Comparison of ENCODE assay signal across 9 cellular contexts in genomic region chr9:110142868-110143866, GRCh38.
DNase-seq lines count a peak whose midpoint lies in the region; ATAC-seq, FAIRE-seq and TF ChIP-seq lines count a peak whose summit lies in the region.
"Had no signal": no experiment of that assay in that cellular context is flagged by ENCODE, and none has a peak within 500 bp of the region (broad histone marks: within the 10 kb centered on the region; RNA-seq: fewer than 3 reads in every experiment).

No MANE protein-coding gene starts in this region.

- H2BK15ac ChIP-seq in H1 (ENCODE audit: low read length), result no peak overlapping the region

- no peak overlapping the region for H3K18ac ChIP-seq in H1 (ENCODE audit: extremely low read depth, low read length)

- H3K9ac ChIP-seq in H1 (replicated peaks in 1 of 4; ENCODE audit: extremely low read depth in 1 of 4, low read depth in 3 of 4, low read length in 3 of 4), result no peak overlapping the region

- H4K5ac ChIP-seq in H1 (ENCODE audit: insufficient read length, low read depth, low read length), result no peak overlapping the region

- peaks cover 82% of the 10 kb centered on the region for H3K36me3 Mint-ChIP-seq in stimulated activated memory B cell treated with anti-CD40 and anti-IgM and Interleukin-4, amounts not matched to agents 10 μg/mL and 1 μg/mL and 100 μg/mL, for 72 hours

- H3K14ac ChIP-seq in H1 (ENCODE audit: insufficient read length), result no peak overlapping the region

- peak; percentile 38 to 51; a peak in 3 of 4 replicates for TF ChIP-seq RAD21 in H1 (IDR thresholded peaks at IDR 0.05 in 1 of 2, conservative IDR thresholded peaks at IDR 0.05 in 1 of 2; ENCODE audit: low read depth in 2 of 2, low read length in 2 of 2)

- H3K27ac Mint-ChIP-seq in stimulated activated memory B cell treated with anti-CD40 and anti-IgM and Interleukin-4, amounts not matched to agents 10 μg/mL and 1 μg/mL and 100 μg/mL, for 72 hours, result peak overlapping the region; percentile 90

- CTCF ChIA-PET in H1 (lab: Charles Lee; ENCODE audit: partially characterized antibody), result interaction anchor here (0.6 to 2.0 kb wide), 18 partner anchors 8 to 742 kb away, joined by 3 to 9 read pairs (median 4); no protein-coding TSS in a partner anchor

- ATAC-seq in GM18858 (IDR thresholded peaks at IDR 0.05; ENCODE audit: unreplicated experiment), result peak; percentile 48
- ATAC-seq in HG02973 (IDR thresholded peaks at IDR 0.05; ENCODE audit: unreplicated experiment), result peak; percentile 38
- ATAC-seq in stimulated activated memory B cell treated with anti-CD40 and anti-IgM and Interleukin-4, amounts not matched to agents 10 μg/mL and 1 μg/mL and 100 μg/mL, for 72 hours, result peak; percentile 76

- no peak for FAIRE-seq in H1 (lab: Jason Lieb, UNC)

- H3K23ac ChIP-seq in H1 (ENCODE audit: insufficient read length), result no peak overlapping the region

- H3K9me3 Mint-ChIP-seq in stimulated activated memory B cell treated with anti-CD40 and anti-IgM and Interleukin-4, amounts not matched to agents 10 μg/mL and 1 μg/mL and 100 μg/mL, for 72 hours, result no peaks in the 10 kb centered on the region

- no peak for TF ChIP-seq POLR2A in H1 (IDR thresholded peaks at IDR 0.05; ENCODE audit: control extremely low read depth in 1 of 2, low read depth in 2 of 2, low read length in 2 of 2)

- H3K27me3 ChIP-seq in H1 (replicated peaks in 1 of 4; ENCODE audit: control insufficient read depth in 3 of 4, extremely low read depth in 1 of 4, insufficient read depth in 3 of 4, low read length in 3 of 4), result no peaks in the 10 kb centered on the region

- no peak overlapping the region for H2BK20ac ChIP-seq in H1 (ENCODE audit: low read length)

- no peaks in the 10 kb centered on the region for H3K9me3 ChIP-seq in H1 (ENCODE audit: insufficient read depth in 2 of 2, low read depth in 1 of 2, low read length in 1 of 2)

- peaks cover 0 to 75% of the 10 kb centered on the region in 2 experiments; a peak in 2 of 4 replicates for H3K79me2 ChIP-seq in H1 (ENCODE audit: control insufficient read depth in 1 of 2, insufficient read depth in 2 of 2, low read length in 2 of 2)

- TF ChIP-seq CTCF in H1 (IDR thresholded peaks at IDR 0.05; ENCODE audit: control extremely low read depth in 1 of 3, insufficient read depth in 1 of 3, low read depth in 1 of 3, low read length in 3 of 3), result peak in 1 of 3 experiments; percentile 6; a peak in 1 of 4 replicates

- no peak overlapping the region for H3K27ac ChIP-seq in H1 (ENCODE audit: low read depth, low read length)
- H3K27ac ChIP-seq: SK-N-MC had no signal

- WGBS in H1 (ENCODE audit: extremely low coverage in 1 of 2, insufficient coverage in 1 of 2, insufficient read length in 1 of 2, insufficient replicate concordance in 2 of 2, low coverage in 1 of 2, low lambda C conversion rate in 2 of 2, missing lambda C conversion rate in 1 of 2), 2 experiments, result 96% methylated on average over 4 of the region's 4 CpGs; no CpG with 5 or more reads in 1 of the 2 experiments

- no peaks in the 10 kb centered on the region for H3K4me1 ChIP-seq in H1 (replicated peaks in 1 of 4; ENCODE audit: control insufficient read depth in 3 of 4, insufficient read depth in 4 of 4, low read length in 3 of 4)

- peaks cover 91% of the 10 kb centered on the region for H3K4me1 Mint-ChIP-seq in stimulated activated memory B cell treated with anti-CD40 and anti-IgM and Interleukin-4, amounts not matched to agents 10 μg/mL and 1 μg/mL and 100 μg/mL, for 72 hours

- H4K91ac ChIP-seq in H1 (replicated peaks; ENCODE audit: insufficient read length, low read length), result no peak overlapping the region

- peaks cover 0 to 4% of the 10 kb centered on the region in 2 experiments for H4K20me1 ChIP-seq in H1 (replicated peaks in 1 of 2; ENCODE audit: control insufficient read depth in 1 of 2, insufficient read depth in 2 of 2, low read length in 2 of 2)

- DNase-seq in COLO668 (lab: John Stamatoyannopoulos, UW; ENCODE audit: unreplicated experiment) (peak; percentile 9), NCI-H69 (lab: John Stamatoyannopoulos, UW) (peak; percentile 82), H1 (ENCODE audit: low read depth in 1 of 2, low spot score in 2 of 2) (no peak), medulla oblongata (ENCODE audit: extremely low spot score) (no peak)
- DNase-seq in stimulated activated CD4-positive, alpha-beta T cell treated with anti-CD3 and anti-CD28 coated beads, Interleukin-1b, Interleukin-23, amount 100 ng/mL, for 48 hours, result no peak

- H2AFZ ChIP-seq in H1 (ENCODE audit: low read length), result no peak overlapping the region

- peaks cover 0 to 7% (median 1%) of the 10 kb centered on the region in 4 experiments; a peak in 3 of 8 replicates for H3K36me3 ChIP-seq in H1 (ENCODE audit: control insufficient read depth in 2 of 4, insufficient read depth in 4 of 4, low read length in 3 of 4)

- POLR2A ChIA-PET in H1 (lab: Charles Lee; ENCODE audit: partially characterized antibody), result no interaction called here

- no peak overlapping the region for H2BK12ac ChIP-seq in H1 (ENCODE audit: low read depth, low read length)

- H3K27me3 Mint-ChIP-seq in stimulated activated memory B cell treated with anti-CD40 and anti-IgM and Interleukin-4, amounts not matched to agents 10 μg/mL and 1 μg/mL and 100 μg/mL, for 72 hours, result no peaks in the 10 kb centered on the region

- H4K8ac ChIP-seq in H1 (ENCODE audit: extremely low read depth, insufficient read depth, low read length), result no peak overlapping the region; the same call in 1 of the 2 replicates

- no peaks in the 10 kb centered on the region for H3K23me2 ChIP-seq in H1 (ENCODE audit: low read depth, low read length)

- H3K4me2 ChIP-seq in H1 (ENCODE audit: insufficient read depth in 1 of 2, low read depth in 2 of 2, low read length in 2 of 2), result no peak overlapping the region

- H2BK120ac ChIP-seq in H1 (replicated peaks; ENCODE audit: low read depth, low read length), result no peak overlapping the region

- TF ChIP-seq EP300 in H1 (IDR thresholded peaks at IDR 0.05; ENCODE audit: borderline replicate concordance in 1 of 2, low read depth in 2 of 2, low read length in 2 of 2), result no peak

- no peak overlapping the region for H2AK5ac ChIP-seq in H1 (ENCODE audit: low read depth, low read length)

- no peak overlapping the region for H2BK5ac ChIP-seq in H1 (ENCODE audit: low read depth, low read length)

- no peak overlapping the region for H3K56ac ChIP-seq in H1 (replicated peaks; ENCODE audit: insufficient read length, low read depth, low read length)

- peak overlapping the region; percentile 72 for H3K4me3 Mint-ChIP-seq in stimulated activated memory B cell treated with anti-CD40 and anti-IgM and Interleukin-4, amounts not matched to agents 10 μg/mL and 1 μg/mL and 100 μg/mL, for 72 hours

- peaks cover 2% of the 10 kb centered on the region; the same call in 1 of the 2 replicates for H3K79me1 ChIP-seq in H1 (ENCODE audit: low read depth, low read length)

- H3K4me3 ChIP-seq in H1 (ENCODE audit: extremely low read depth in 1 of 4, insufficient read depth in 2 of 4, low read depth in 3 of 4, low read length in 4 of 4), result no peak overlapping the region
- H3K4me3 ChIP-seq: SK-N-MC had no signal

- no peak overlapping the region for H3K4ac ChIP-seq in H1 (replicated peaks; ENCODE audit: insufficient read length, low read depth, low read length)

TF ChIP-seq in H1, 55 proteins besides CTCF, POLR2A, EP300 and RAD21:
- TF ChIP-seq SUZ12 (IDR thresholded peaks at IDR 0.05; ENCODE audit: low read length) (no peak), YY1 (IDR thresholded peaks at IDR 0.05; ENCODE audit: low read depth, low read length) (peak; percentile 62)

Comparison
In these comparisons a context has a peak if more than half of its experiments do, and no peak if none do; other contexts are left out.
1. DNase-seq: peak in COLO668 (single experiment) and NCI-H69 (single experiment); none in H1 (0 of 2), stimulated activated CD4-positive, alpha-beta T cell treated with anti-CD3 and anti-CD28 coated beads, Interleukin-1b, Interleukin-23, amount 100 ng/mL, for 48 hours (single experiment) and medulla oblongata (single experiment).
2. Peak in every context shown above with its lines, with median percentiles within 50 percentile points of each other: ATAC-seq.